ENCODE assay signal across 21 cellular contexts in genomic region chr12:130819681-130820080, GRCh38. TPM values are rescaled to one million over a fixed set of nuclear protein-coding genes. Genes with fewer than 3 reads are reported as not detected.
DNase-seq lines count a peak whose midpoint lies in the region; ATAC-seq lines count a peak whose summit lies in the region.
"Had no signal": no experiment of that assay in that cellular context is flagged by ENCODE, and none has a peak within 500 bp of the region (broad histone marks: within the 10 kb centered on the region; RNA-seq: fewer than 3 reads in every experiment).

No MANE protein-coding gene starts in this region.

- intact Hi-C loops in left colon (cut with DNase I, micrococcal nuclease), result no loop called here

- no peaks in the 10 kb centered on the region for H3K27me3 Mint-ChIP-seq in stimulated activated naive CD8-positive, alpha-beta T cell treated with anti-CD3 and anti-CD28 coated beads, Interleukin-15, Interleukin-2, amounts not matched to agents 100 ng/mL and 50 ng/mL, for 24 hours
- no peaks in the 10 kb centered on the region for H3K27me3 Mint-ChIP-seq in stimulated activated naive CD8-positive, alpha-beta T cell treated with anti-CD3 and anti-CD28 coated beads, Interleukin-15, amount 100 ng/mL, for 72 hours
- H3K27me3 Mint-ChIP-seq in memory B cell, result no peaks in the 10 kb centered on the region
- H3K27me3 Mint-ChIP-seq: central memory CD8-positive, alpha-beta T cell had no signal

- H3K27ac ChIP-seq in SK-N-MC, result peak overlapping the region; percentile 31; the same call in 1 of the 2 replicates
- H3K27ac ChIP-seq: gastrocnemius medialis, parathyroid adenoma, SJSA1 had no signal

- H3K27ac Mint-ChIP-seq in stimulated activated naive CD8-positive, alpha-beta T cell treated with anti-CD3 and anti-CD28 coated beads, Interleukin-15, Interleukin-2, amounts not matched to agents 100 ng/mL and 50 ng/mL, for 24 hours, result no peak overlapping the region
- no peak overlapping the region for H3K27ac Mint-ChIP-seq in stimulated activated naive CD8-positive, alpha-beta T cell treated with anti-CD3 and anti-CD28 coated beads, Interleukin-15, amount 100 ng/mL, for 72 hours
- H3K27ac Mint-ChIP-seq in memory B cell, result no peak overlapping the region
- H3K27ac Mint-ChIP-seq: activated T-helper 2 cell treated with anti-CD3 and anti-CD28 coated beads, Interferon-gamma antibody, Interleukin-2, Interleukin-4, amounts not matched to agents 10 μg/mL and 5 μg/mL and 100 μg/mL, durations not matched to agents 14 hours and 24 hours and 36 hours; CD14-positive monocyte had no signal

- H3K4me3 Mint-ChIP-seq in stimulated activated naive CD8-positive, alpha-beta T cell treated with anti-CD3 and anti-CD28 coated beads, Interleukin-15, Interleukin-2, amounts not matched to agents 100 ng/mL and 50 ng/mL, for 24 hours, result peak overlapping the region; percentile 23
- peak overlapping the region in 1 of 2 donors; percentile 2 for H3K4me3 Mint-ChIP-seq in stimulated activated naive CD8-positive, alpha-beta T cell treated with anti-CD3 and anti-CD28 coated beads, Interleukin-15, amount 100 ng/mL, for 72 hours
- H3K4me3 Mint-ChIP-seq in memory B cell, result peak overlapping the region; percentile 2

- H3K36me3 ChIP-seq in SK-N-MC (ENCODE audit: insufficient read depth, low read length), result peaks cover 32% of the 10 kb centered on the region
- H3K36me3 ChIP-seq: transverse colon had no signal

- H3K36me3 Mint-ChIP-seq in stimulated activated naive CD8-positive, alpha-beta T cell treated with anti-CD3 and anti-CD28 coated beads, Interleukin-15, Interleukin-2, amounts not matched to agents 100 ng/mL and 50 ng/mL, for 24 hours (ENCODE audit: low read depth), result peaks cover 32% of the 10 kb centered on the region
- peaks cover 5% of the 10 kb centered on the region for H3K36me3 Mint-ChIP-seq in memory B cell

- no peak overlapping the region for H3K9ac ChIP-seq in SK-N-MC (ENCODE audit: insufficient read length)
- H3K9ac ChIP-seq: parathyroid adenoma had no signal

- H3K9me3 ChIP-seq in SK-N-MC (ENCODE audit: low read depth, low read length), result no peaks in the 10 kb centered on the region
- H3K9me3 ChIP-seq: gastrocnemius medialis, MG63, SJSA1, spleen, transverse colon had no signal

- H3K9me3 Mint-ChIP-seq in stimulated activated naive CD8-positive, alpha-beta T cell treated with anti-CD3 and anti-CD28 coated beads, Interleukin-15, Interleukin-2, amounts not matched to agents 100 ng/mL and 50 ng/mL, for 24 hours, result no peaks in the 10 kb centered on the region
- no peaks in the 10 kb centered on the region for H3K9me3 Mint-ChIP-seq in stimulated activated naive CD8-positive, alpha-beta T cell treated with anti-CD3 and anti-CD28 coated beads, Interleukin-15, amount 100 ng/mL, for 72 hours
- no peaks in the 10 kb centered on the region for H3K9me3 Mint-ChIP-seq in memory B cell
- H3K9me3 Mint-ChIP-seq: activated T-helper 2 cell treated with anti-CD3 and anti-CD28 coated beads, Interferon-gamma antibody, Interleukin-2, Interleukin-4, amounts not matched to agents 10 μg/mL and 5 μg/mL and 100 μg/mL, durations not matched to agents 14 hours and 24 hours and 36 hours; CD14-positive monocyte; central memory CD8-positive, alpha-beta T cell had no signal

- no peak for ATAC-seq in stimulated activated naive CD8-positive, alpha-beta T cell treated with anti-CD3 and anti-CD28 coated beads, Interleukin-15, amount 100 ng/mL, for 72 hours
- no peak for ATAC-seq in memory B cell (ENCODE audit: low read depth)
- ATAC-seq in left colon, result no peak
- no peak for ATAC-seq in GM19324 (IDR thresholded peaks at IDR 0.05; ENCODE audit: low FRiP score, unreplicated experiment)
- ATAC-seq: gastrocnemius medialis had no signal

- H3K4me3 ChIP-seq in SK-N-MC, result no peak overlapping the region
- H3K4me3 ChIP-seq: MG63, SJSA1 had no signal

- DNase-seq in stimulated activated naive CD8-positive, alpha-beta T cell treated with anti-CD3 and anti-CD28 coated beads, Interleukin-15, amount 100 ng/mL, for 72 hours, result no peak
- DNase-seq in SK-N-MC (ENCODE audit: low read depth, low spot score) (no peak), memory B cell (ENCODE audit: low spot score in 2 of 2) (no peak), left colon (no peak)
- no peak for DNase-seq in activated CD8-positive, alpha-beta memory T cell treated with anti-CD3 and anti-CD28 coated beads for 24 hours
- DNase-seq: DMS 273 treated with DMSO at 0.1 percent for 48 hours, gastrocnemius medialis, KBM-7, MG63, NCI-H2029 treated with DMSO at 0.1 percent for 48 hours, NCI-H2227 treated with DMSO at 0.1 percent for 48 hours, NCI-H526 treated with DMSO at 0.1 percent for 48 hours had no signal

- peaks cover 10% of the 10 kb centered on the region for H3K4me1 Mint-ChIP-seq in stimulated activated naive CD8-positive, alpha-beta T cell treated with anti-CD3 and anti-CD28 coated beads, Interleukin-15, Interleukin-2, amounts not matched to agents 100 ng/mL and 50 ng/mL, for 24 hours (ENCODE audit: low read depth)
- H3K4me1 Mint-ChIP-seq in stimulated activated naive CD8-positive, alpha-beta T cell treated with anti-CD3 and anti-CD28 coated beads, Interleukin-15, amount 100 ng/mL, for 72 hours, result peaks cover 12% of the 10 kb centered on the region
- H3K4me1 Mint-ChIP-seq in memory B cell, result peaks cover 4% of the 10 kb centered on the region

RNA-seq across cellular contexts. Expression of gene STX2, which starts 19.4 kb away (rescaled TPM):
- 1 to 10 TPM; 2.9 to 7.1 TPM for total RNA-seq in left colon

RNA-seq across cellular contexts. Expression of gene RAN, which starts 52.2 kb away (rescaled TPM):
- total RNA-seq in left colon, result 100 to 1,000 TPM; 266 to 344 TPM
